10 cellular contexts compared by ENCODE assay signal in the genomic region with DNA sequence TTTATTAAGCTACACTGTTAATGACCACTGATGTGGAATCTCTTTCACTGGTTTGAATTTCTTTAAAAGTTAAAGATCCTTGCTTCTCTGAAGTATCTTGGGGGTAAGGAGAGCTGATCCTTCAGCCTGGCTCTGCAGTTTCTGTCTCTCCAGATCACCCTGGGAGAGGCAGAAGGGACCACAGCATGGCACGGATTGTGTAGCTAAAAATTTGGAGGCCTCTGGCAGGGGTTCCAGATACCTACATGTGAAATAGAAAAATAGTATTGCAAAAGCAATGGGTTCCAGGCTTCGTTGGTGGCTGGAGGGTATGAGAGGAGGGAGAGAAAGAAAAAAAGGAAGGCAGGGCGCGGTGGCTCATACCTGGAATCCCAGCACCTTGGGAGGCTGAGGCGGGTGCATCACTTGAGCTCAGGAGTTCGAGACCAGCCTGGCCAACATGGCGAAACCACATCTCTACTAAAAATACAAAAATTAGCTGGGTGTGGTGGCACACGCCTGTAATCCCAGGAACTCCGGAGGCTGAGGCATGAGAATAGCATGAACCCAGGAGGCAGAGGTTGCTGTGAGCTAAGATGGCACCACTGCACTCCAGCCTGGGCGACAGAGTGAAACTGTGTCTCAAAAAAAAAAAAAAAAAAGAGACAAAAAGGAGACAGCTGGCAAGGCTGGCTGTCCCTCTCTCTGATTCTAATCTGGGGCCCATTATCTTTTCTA. TPM values are rescaled to one million over a fixed set of nuclear protein-coding genes. Genes with fewer than 3 reads are reported as not detected.
DNase-seq lines count a peak whose midpoint lies in the region; ATAC-seq and TF ChIP-seq lines count a peak whose summit lies in the region.
"Had no signal": no experiment of that assay in that cellular context is flagged by ENCODE, and none has a peak within 500 bp of the region (broad histone marks: within the 10 kb centered on the region; RNA-seq: fewer than 3 reads in every experiment).

No MANE protein-coding gene starts in this region.

- intact Hi-C loops in tibial artery (cut with DNase I; ENCODE audit: low total_unique reads), result no loop called here

- 86% methylated on average over 10 of the region's 10 CpGs for WGBS in hepatocyte (ENCODE audit: low lambda C conversion rate, missing lambda C conversion rate)

- ATAC-seq in GM18868 (IDR thresholded peaks at IDR 0.05; ENCODE audit: unreplicated experiment), result no peak
- no peak for ATAC-seq in HG03045 (IDR thresholded peaks at IDR 0.05; ENCODE audit: unreplicated experiment)

- H3K36me3 ChIP-seq in hepatocyte (replicated peaks; ENCODE audit: insufficient read depth, low read depth) (no peaks in the 10 kb centered on the region), tibial artery (no peaks in the 10 kb centered on the region)
- H3K36me3 ChIP-seq: cardiac muscle cell had no signal

- H3K27me3 ChIP-seq in hepatocyte (peaks cover 3% of the 10 kb centered on the region), tibial artery (no peaks in the 10 kb centered on the region)
- H3K27me3 ChIP-seq: cardiac muscle cell had no signal

- no peak overlapping the region for H3K4me3 ChIP-seq in hepatocyte
- no peak overlapping the region for H3K4me3 ChIP-seq in tibial artery

- peaks cover 38% of the 10 kb centered on the region for H3K36me3 Mint-ChIP-seq in activated T-cell treated with anti-CD3 and anti-CD28 coated beads, Interleukin-2, amount 50 U/mL, for 24 hours (ENCODE audit: low read depth)
- H3K36me3 Mint-ChIP-seq in activated CD4-positive, alpha-beta memory T cell treated with anti-CD3 and anti-CD28 coated beads, Interleukin-2, amount 10 ng/mL, durations not matched to agents 7 days and 5 days (ENCODE audit: low read depth), result peaks cover 56% of the 10 kb centered on the region

- no peaks in the 10 kb centered on the region for H3K9me3 Mint-ChIP-seq in activated T-cell treated with anti-CD3 and anti-CD28 coated beads, Interleukin-2, amount 50 U/mL, for 24 hours
- no peaks in the 10 kb centered on the region for H3K9me3 Mint-ChIP-seq in activated CD4-positive, alpha-beta memory T cell treated with anti-CD3 and anti-CD28 coated beads, Interleukin-2, amount 10 ng/mL, durations not matched to agents 7 days and 5 days

- CTCF ChIA-PET in activated CD4-positive, alpha-beta memory T cell treated with anti-CD3 and anti-CD28 coated beads, Interleukin-2, amount 10 ng/mL, durations not matched to agents 7 days and 5 days (lab: Charles Lee), result interaction anchor here (0.7 to 5.0 kb wide), 12 partner anchors 7 to 593 kb away, joined by 3 to 30 read pairs (median 4); no protein-coding TSS in a partner anchor

- H3K27ac Mint-ChIP-seq in activated T-cell treated with anti-CD3 and anti-CD28 coated beads, Interleukin-2, amount 50 U/mL, for 24 hours, result peak overlapping the region; percentile 84
- H3K27ac Mint-ChIP-seq in activated CD4-positive, alpha-beta memory T cell treated with anti-CD3 and anti-CD28 coated beads, Interleukin-2, amount 10 ng/mL, durations not matched to agents 7 days and 5 days, result peak overlapping the region; percentile 90

- H3K4me1 ChIP-seq in hepatocyte (ENCODE audit: insufficient read depth), result no peaks in the 10 kb centered on the region
- H3K4me1 ChIP-seq in tibial artery, result peaks cover 0 to 14% (median 6%) of the 10 kb centered on the region in 4 donors

- H3K9me2 ChIP-seq in hepatocyte (replicated peaks; ENCODE audit: insufficient read depth), result no peaks in the 10 kb centered on the region

- TF ChIP-seq CTCF in hepatocyte (IDR thresholded peaks at IDR 0.05; ENCODE audit: poor library complexity) (no peak), tibial artery (IDR thresholded peaks at IDR 0.05) (no peak)

- H3K4me3 Mint-ChIP-seq in activated T-cell treated with anti-CD3 and anti-CD28 coated beads, Interleukin-2, amount 50 U/mL, for 24 hours, result peak overlapping the region; percentile 98
- peak overlapping the region; percentile 99 for H3K4me3 Mint-ChIP-seq in activated CD4-positive, alpha-beta memory T cell treated with anti-CD3 and anti-CD28 coated beads, Interleukin-2, amount 10 ng/mL, durations not matched to agents 7 days and 5 days

- no peak for DNase-seq in activated T-cell treated with anti-CD3 and anti-CD28 coated beads, Interleukin-2, amount 50 U/mL, for 24 hours
- DNase-seq in activated T-cell treated with anti-CD3 and anti-CD28 coated beads, Interleukin-2, amount 50 U/mL, for 48 hours, result no peak
- peak; percentile 34 for DNase-seq in activated CD4-positive, alpha-beta memory T cell treated with anti-CD3 and anti-CD28 coated beads, Interleukin-2, amount 10 ng/mL, durations not matched to agents 7 days and 5 days
- no peak for DNase-seq in hepatocyte (ENCODE audit: low spot score)
- no peak for DNase-seq in tibial artery
- DNase-seq in DMS53 treated with DMSO at 0.1 percent for 48 hours (lab: John Stamatoyannopoulos, UW; ENCODE audit: unreplicated experiment), result no peak
- DNase-seq: activated CD4-positive, alpha-beta T cell treated with anti-CD3 and anti-CD28 coated beads for 1 hour had no signal

- peak overlapping the region; percentile 81 for H3K4me2 ChIP-seq in hepatocyte

- peaks cover 74% of the 10 kb centered on the region for H3K4me1 Mint-ChIP-seq in activated T-cell treated with anti-CD3 and anti-CD28 coated beads, Interleukin-2, amount 50 U/mL, for 24 hours (ENCODE audit: low read depth)
- peaks cover 59% of the 10 kb centered on the region for H3K4me1 Mint-ChIP-seq in activated CD4-positive, alpha-beta memory T cell treated with anti-CD3 and anti-CD28 coated beads, Interleukin-2, amount 10 ng/mL, durations not matched to agents 7 days and 5 days

- H3K79me2 ChIP-seq in hepatocyte, result peaks cover 24% of the 10 kb centered on the region

- H3K27me3 Mint-ChIP-seq in activated T-cell treated with anti-CD3 and anti-CD28 coated beads, Interleukin-2, amount 50 U/mL, for 24 hours, result no peaks in the 10 kb centered on the region
- peaks cover 4% of the 10 kb centered on the region for H3K27me3 Mint-ChIP-seq in activated CD4-positive, alpha-beta memory T cell treated with anti-CD3 and anti-CD28 coated beads, Interleukin-2, amount 10 ng/mL, durations not matched to agents 7 days and 5 days

- peaks cover 5% of the 10 kb centered on the region for H4K20me1 ChIP-seq in hepatocyte (ENCODE audit: insufficient read depth, poor library complexity, severe bottlenecking)

- H2AFZ ChIP-seq in hepatocyte, result no peak overlapping the region

- POLR2A ChIA-PET in activated CD4-positive, alpha-beta memory T cell treated with anti-CD3 and anti-CD28 coated beads, Interleukin-2, amount 10 ng/mL, durations not matched to agents 7 days and 5 days (lab: Charles Lee), result interaction anchor here (1.0 to 7.3 kb wide), 13 partner anchors 12 to 227 kb away, joined by 3 to 106 read pairs (median 9); no protein-coding TSS in a partner anchor

- H3K27ac ChIP-seq in hepatocyte (no peak overlapping the region), tibial artery (peak overlapping the region; percentile 79 to 81)

- H3K9me3 ChIP-seq in hepatocyte (ENCODE audit: low read depth) (no peaks in the 10 kb centered on the region), tibial artery (no peaks in the 10 kb centered on the region)

RNA-seq across cellular contexts. Expression of gene CHST11, which starts 3.5 kb away (rescaled TPM):
- 100 to 1,000 TPM; 124 to 125 TPM for total RNA-seq in activated CD4-positive, alpha-beta memory T cell treated with anti-CD3 and anti-CD28 coated beads, Interleukin-2, amount 10 ng/mL, durations not matched to agents 7 days and 5 days
- 4.6 and 5.2 TPM in 2 replicates for total RNA-seq in hepatocyte
- 8.6 and 8.9 TPM in 2 replicates for polyA plus RNA-seq in hepatocyte

Comparison
In these comparisons a context has a peak if more than half of its experiments do, and no peak if none do; other contexts are left out.
1. RNA of gene CHST11, which starts 3.5 kb away (total RNA-seq): 124 to 125 TPM in activated CD4-positive, alpha-beta memory T cell treated with anti-CD3 and anti-CD28 coated beads, Interleukin-2, amount 10 ng/mL, durations not matched to agents 7 days and 5 days; 4.6 to 5.2 TPM in hepatocyte; every median in the first group is over 10 times any median in the second.